In the genomic region with DNA sequence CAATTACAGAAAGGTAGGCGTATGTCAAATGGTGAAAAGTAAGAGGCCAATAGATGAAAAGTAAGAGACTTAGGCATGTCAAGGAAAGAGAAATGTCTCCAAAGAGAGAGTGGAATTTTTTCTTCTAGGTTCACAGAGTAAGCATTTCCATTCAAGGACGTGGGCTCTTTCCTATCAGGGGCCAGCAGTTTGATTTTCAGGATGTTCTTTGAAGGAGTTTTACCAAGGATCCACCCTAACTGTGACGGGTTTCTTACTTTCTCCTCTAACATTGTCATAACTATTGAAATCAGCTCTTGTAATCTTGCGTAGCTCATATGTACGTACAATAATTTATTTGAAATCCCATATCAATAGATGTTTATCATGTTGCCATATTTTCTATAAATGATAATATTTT, we compare ENCODE assay signal across 8 cellular contexts.
"Had no signal": no experiment of that assay in that cellular context is flagged by ENCODE, and none has a peak within 500 bp of the region (broad histone marks: within the 10 kb centered on the region; RNA-seq: fewer than 3 reads in every experiment).

No MANE protein-coding gene starts in this region.

- H2AFZ ChIP-seq: GM23248 had no signal

- H3K4me3 ChIP-seq: GM23248 had no signal

- H3K4me1 Mint-ChIP-seq: H9 had no signal

- H3K4me3 Mint-ChIP-seq: H9 had no signal

- H3K9ac ChIP-seq: GM23248 had no signal

- H3K27ac Mint-ChIP-seq: H9 had no signal

- FAIRE-seq: H54, HTR-8/SVneo had no signal

- H3K27ac ChIP-seq: GM23248 had no signal

- DNase-seq: GM23248, GOT3, H9, HCEC 1CT, IMR-90, KBM-7 had no signal
